In the genomic region with DNA sequence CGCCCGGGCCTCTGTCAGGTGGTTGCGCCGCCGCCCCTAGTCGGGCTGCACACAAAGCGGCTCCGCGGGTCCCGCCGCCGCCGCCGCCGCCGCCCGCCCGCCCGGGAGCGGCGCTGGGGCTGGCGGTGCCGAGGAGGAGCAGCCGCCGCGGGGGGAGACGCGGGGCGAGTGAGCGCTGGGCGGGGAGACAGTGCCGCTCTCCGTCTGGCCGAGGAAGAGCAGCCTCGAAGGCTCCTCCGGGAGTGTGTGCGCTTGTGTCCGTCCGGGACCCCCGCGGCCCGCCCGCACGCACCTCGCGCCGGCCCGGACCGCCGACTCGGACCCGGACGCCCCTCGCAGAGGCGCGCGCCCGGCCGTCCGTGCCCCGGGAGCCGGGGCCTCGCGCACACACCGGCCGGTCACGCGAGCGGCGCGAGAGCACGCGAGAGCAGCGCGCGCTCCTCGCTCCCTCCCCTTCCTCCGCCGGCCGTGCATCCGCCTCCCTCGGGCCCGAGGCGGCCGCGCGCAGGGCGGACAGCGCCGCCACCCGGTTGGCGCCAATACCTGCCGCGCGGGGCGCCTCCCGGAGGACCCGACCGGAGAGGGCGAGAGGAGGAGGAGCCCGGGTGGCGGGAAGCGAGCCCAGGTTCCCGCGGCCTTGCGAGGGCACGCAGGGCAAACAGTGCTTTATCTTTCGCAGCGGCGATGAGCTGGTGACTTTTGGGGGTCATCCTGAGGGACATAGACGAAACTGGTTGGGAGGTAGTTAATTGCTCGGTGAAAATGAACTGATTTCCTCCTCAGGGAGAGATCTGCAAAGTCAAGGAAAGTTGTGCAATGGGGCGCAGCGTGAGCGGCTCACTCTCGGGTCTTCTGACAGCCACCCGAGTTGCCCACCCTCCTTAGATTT, we compare ENCODE assay signal across 1 cellular context.
TF ChIP-seq lines count a peak whose summit lies in the region.

PDS5A (minus strand) TSS at position 423 of the 889 bp plus-strand sequence. CDS start 1,334 bp downstream, outside the sequence.

TF ChIP-seq in GM12878, 131 proteins besides CTCF, POLR2A, EP300 and RAD21 (continued from another document and continues in another):
- no peak for TF ChIP-seq SIX5 (IDR thresholded peaks at IDR 0.05; ENCODE audit: low read depth, low read length, severe bottlenecking)
- no peak for TF ChIP-seq ATF7 (IDR thresholded peaks at IDR 0.05; ENCODE audit: low read depth)
- TF ChIP-seq, protein P1, sequence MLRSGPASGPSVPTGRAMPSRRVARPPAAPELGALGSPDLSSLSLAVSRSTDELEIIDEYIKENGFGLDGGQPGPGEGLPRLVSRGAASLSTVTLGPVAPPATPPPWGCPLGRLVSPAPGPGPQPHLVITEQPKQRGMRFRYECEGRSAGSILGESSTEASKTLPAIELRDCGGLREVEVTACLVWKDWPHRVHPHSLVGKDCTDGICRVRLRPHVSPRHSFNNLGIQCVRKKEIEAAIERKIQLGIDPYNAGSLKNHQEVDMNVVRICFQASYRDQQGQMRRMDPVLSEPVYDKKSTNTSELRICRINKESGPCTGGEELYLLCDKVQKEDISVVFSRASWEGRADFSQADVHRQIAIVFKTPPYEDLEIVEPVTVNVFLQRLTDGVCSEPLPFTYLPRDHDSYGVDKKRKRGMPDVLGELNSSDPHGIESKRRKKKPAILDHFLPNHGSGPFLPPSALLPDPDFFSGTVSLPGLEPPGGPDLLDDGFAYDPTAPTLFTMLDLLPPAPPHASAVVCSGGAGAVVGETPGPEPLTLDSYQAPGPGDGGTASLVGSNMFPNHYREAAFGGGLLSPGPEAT (IDR thresholded peaks at IDR 0.05; ENCODE audit: low read depth), result peak; percentile 50; the same call in 1 of the 2 replicates
- no peak for TF ChIP-seq ZNF384 (IDR thresholded peaks at IDR 0.05; ENCODE audit: borderline replicate concordance, low read depth, low read length)
- TF ChIP-seq ETV6 (conservative IDR thresholded peaks at IDR 0.05 in 1 of 2, IDR thresholded peaks at IDR 0.05 in 1 of 2; ENCODE audit: borderline replicate concordance in 1 of 2, low read depth in 1 of 2), result 0 out of 4 replicates have a peak, but pooled peaks of 1 of the 2 experiments have one; percentile 9
- TF ChIP-seq CHD1 (IDR thresholded peaks at IDR 0.05; ENCODE audit: low read depth, low read length), result peak; percentile 31; the same call in 1 of the 2 replicates
- 0 out of 2 replicates have a peak, but pooled peaks have one; percentile 30 for TF ChIP-seq SIN3A (IDR thresholded peaks at IDR 0.05; ENCODE audit: low read depth, low read length)
- peak; percentile 33 for TF ChIP-seq MYC (IDR thresholded peaks at IDR 0.05; ENCODE audit: insufficient read depth, insufficient read length, insufficient replicate concordance, low read length, severe bottlenecking)
- TF ChIP-seq ZNF207 (IDR thresholded peaks at IDR 0.05; ENCODE audit: borderline replicate concordance), result peak; percentile 83; the same call in 1 of the 2 replicates
- peak; percentile 74 for TF ChIP-seq NKRF (conservative IDR thresholded peaks at IDR 0.05)
- no peak for TF ChIP-seq ZNF274 (IDR thresholded peaks at IDR 0.05; ENCODE audit: insufficient read depth, insufficient read length)
- TF ChIP-seq PKNOX1 (IDR thresholded peaks at IDR 0.05), result no peak
- TF ChIP-seq EED (IDR thresholded peaks at IDR 0.05; ENCODE audit: low read depth), result peak; percentile 19; the same call in 1 of the 2 replicates
- TF ChIP-seq YY1 (IDR thresholded peaks at IDR 0.05; ENCODE audit: low read depth, low read length), result peak; percentile 70; the same call in 1 of the 2 replicates
- TF ChIP-seq REST (IDR thresholded peaks at IDR 0.05; ENCODE audit: low read depth, low read length), result 0 out of 2 replicates have a peak, but pooled peaks have one; percentile 7
- TF ChIP-seq STAT1 (conservative IDR thresholded peaks at IDR 0.05), result peak; percentile 87; the same call in 1 of the 2 replicates
- 0 out of 2 replicates have a peak, but pooled peaks have one; percentile 29 for TF ChIP-seq HDGF (IDR thresholded peaks at IDR 0.05)
- TF ChIP-seq TAF1 (IDR thresholded peaks at IDR 0.05; ENCODE audit: borderline replicate concordance, low read depth, low read length), result peak; percentile 17; the same call in 1 of the 2 replicates
- TF ChIP-seq SMC3 (IDR thresholded peaks at IDR 0.05; ENCODE audit: borderline replicate concordance, low read length), result peak; percentile 33; the same call in 1 of the 2 replicates
- peak; percentile 94 for TF ChIP-seq E2F8 (IDR thresholded peaks at IDR 0.05; ENCODE audit: low read depth, partially characterized antibody)
- TF ChIP-seq BACH1 (IDR thresholded peaks at IDR 0.05; ENCODE audit: borderline replicate concordance), result peak; percentile 86
- 0 out of 3 replicates have a peak, but pooled peaks have one; percentile 5 for TF ChIP-seq POU2F2 (IDR thresholded peaks at IDR 0.05; ENCODE audit: borderline replicate concordance, low read depth, low read length)
- 0 out of 2 replicates have a peak, but pooled peaks have one; percentile 49 for TF ChIP-seq WRNIP1 (IDR thresholded peaks at IDR 0.05; ENCODE audit: borderline replicate concordance, low read depth, low read length)
- TF ChIP-seq ZNF622 (IDR thresholded peaks at IDR 0.05), result no peak
- peak; percentile 61; the same call in 1 of the 2 replicates for TF ChIP-seq CREB1 (IDR thresholded peaks at IDR 0.05; ENCODE audit: low read depth)
- TF ChIP-seq MYB (IDR thresholded peaks at IDR 0.05; ENCODE audit: borderline replicate concordance, low read depth, low read length), result no peak
- TF ChIP-seq, protein P2, sequence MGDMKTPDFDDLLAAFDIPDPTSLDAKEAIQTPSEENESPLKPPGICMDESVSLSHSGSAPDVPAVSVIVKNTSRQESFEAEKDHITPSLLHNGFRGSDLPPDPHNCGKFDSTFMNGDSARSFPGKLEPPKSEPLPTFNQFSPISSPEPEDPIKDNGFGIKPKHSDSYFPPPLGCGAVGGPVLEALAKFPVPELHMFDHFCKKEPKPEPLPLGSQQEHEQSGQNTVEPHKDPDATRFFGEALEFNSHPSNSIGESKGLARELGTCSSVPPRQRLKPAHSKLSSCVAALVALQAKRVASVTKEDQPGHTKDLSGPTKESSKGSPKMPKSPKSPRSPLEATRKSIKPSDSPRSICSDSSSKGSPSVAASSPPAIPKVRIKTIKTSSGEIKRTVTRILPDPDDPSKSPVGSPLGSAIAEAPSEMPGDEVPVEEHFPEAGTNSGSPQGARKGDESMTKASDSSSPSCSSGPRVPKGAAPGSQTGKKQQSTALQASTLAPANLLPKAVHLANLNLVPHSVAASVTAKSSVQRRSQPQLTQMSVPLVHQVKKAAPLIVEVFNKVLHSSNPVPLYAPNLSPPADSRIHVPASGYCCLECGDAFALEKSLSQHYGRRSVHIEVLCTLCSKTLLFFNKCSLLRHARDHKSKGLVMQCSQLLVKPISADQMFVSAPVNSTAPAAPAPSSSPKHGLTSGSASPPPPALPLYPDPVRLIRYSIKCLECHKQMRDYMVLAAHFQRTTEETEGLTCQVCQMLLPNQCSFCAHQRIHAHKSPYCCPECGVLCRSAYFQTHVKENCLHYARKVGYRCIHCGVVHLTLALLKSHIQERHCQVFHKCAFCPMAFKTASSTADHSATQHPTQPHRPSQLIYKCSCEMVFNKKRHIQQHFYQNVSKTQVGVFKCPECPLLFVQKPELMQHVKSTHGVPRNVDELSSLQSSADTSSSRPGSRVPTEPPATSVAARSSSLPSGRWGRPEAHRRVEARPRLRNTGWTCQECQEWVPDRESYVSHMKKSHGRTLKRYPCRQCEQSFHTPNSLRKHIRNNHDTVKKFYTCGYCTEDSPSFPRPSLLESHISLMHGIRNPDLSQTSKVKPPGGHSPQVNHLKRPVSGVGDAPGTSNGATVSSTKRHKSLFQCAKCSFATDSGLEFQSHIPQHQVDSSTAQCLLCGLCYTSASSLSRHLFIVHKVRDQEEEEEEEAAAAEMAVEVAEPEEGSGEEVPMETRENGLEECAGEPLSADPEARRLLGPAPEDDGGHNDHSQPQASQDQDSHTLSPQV (IDR thresholded peaks at IDR 0.05), result peak; percentile 89; the same call in 1 of the 2 replicates
- TF ChIP-seq ATF2 (IDR thresholded peaks at IDR 0.05; ENCODE audit: low read length), result no peak
- peak; percentile 74; the same call in 1 of the 2 replicates for TF ChIP-seq ZNF217 (IDR thresholded peaks at IDR 0.05)
- TF ChIP-seq STAT3 (IDR thresholded peaks at IDR 0.05; ENCODE audit: low read depth, low read length), result no peak
- TF ChIP-seq KLF5 (IDR thresholded peaks at IDR 0.05; ENCODE audit: partially characterized antibody), result peak; percentile 71
- peak; percentile 86; the same call in 1 of the 2 replicates for TF ChIP-seq MXI1 (IDR thresholded peaks at IDR 0.05; ENCODE audit: low read depth, low read length)
- TF ChIP-seq KDM1A (IDR thresholded peaks at IDR 0.05; ENCODE audit: borderline replicate concordance), result no peak
- TF ChIP-seq BRCA1 (IDR thresholded peaks at IDR 0.05; ENCODE audit: low read depth, low read length), result peak; percentile 74
- TF ChIP-seq TCF3 (IDR thresholded peaks at IDR 0.05; ENCODE audit: borderline replicate concordance, insufficient read depth, low read depth, low read length), result peak; percentile 65; the same call in 1 of the 2 replicates
- TF ChIP-seq IKZF1 (conservative IDR thresholded peaks at IDR 0.05), result peak; percentile 95
- TF ChIP-seq ESRRA (IDR thresholded peaks at IDR 0.05; ENCODE audit: low read length), result no peak
- peak; percentile 95 for TF ChIP-seq CHD2 (IDR thresholded peaks at IDR 0.05; ENCODE audit: borderline replicate concordance, low read depth, low read length)
- peak; percentile 84 for TF ChIP-seq NR2F1 (conservative IDR thresholded peaks at IDR 0.05)
- peak; percentile 10 to 33; a peak in 2 of 4 replicates for TF ChIP-seq IKZF2 (IDR thresholded peaks at IDR 0.05)
